In genomic region chr5:170623576-170624181, GRCh38 we compare ENCODE assay signal across 8 cellular contexts.
DNase-seq lines count a peak whose midpoint lies in the region; ATAC-seq and TF ChIP-seq lines count a peak whose summit lies in the region.

No MANE protein-coding gene starts in this region.

- H3K27ac Mint-ChIP-seq in activated CD4-positive, alpha-beta T cell treated with anti-CD3 and anti-CD28 coated beads for 36 hours = no peak overlapping the region
- no peak overlapping the region for H3K27ac Mint-ChIP-seq in stimulated activated naive B cell treated with anti-CD40 and anti-IgM and Interleukin-4, amounts not matched to agents 10 μg/mL and 1 μg/mL and 100 μg/mL, for 72 hours

- no peak overlapping the region for H3K4me3 Mint-ChIP-seq in activated CD4-positive, alpha-beta T cell treated with anti-CD3 and anti-CD28 coated beads for 36 hours
- H3K4me3 Mint-ChIP-seq in stimulated activated naive B cell treated with anti-CD40 and anti-IgM and Interleukin-4, amounts not matched to agents 10 μg/mL and 1 μg/mL and 100 μg/mL, for 72 hours = no peak overlapping the region

- no peaks in the 10 kb centered on the region for H3K9me3 ChIP-seq in adipocyte (ENCODE audit: control insufficient read depth, low read length)

- CTCF ChIA-PET in activated CD4-positive, alpha-beta T cell treated with anti-CD3 and anti-CD28 coated beads for 36 hours (lab: Charles Lee) = interaction anchor here (0.6 to 4.2 kb wide), 9 partner anchors 11 to 192 kb away, joined by 3 to 19 read pairs (median 5); no protein-coding TSS in a partner anchor

- peak; percentile 76 for DNase-seq in activated CD4-positive, alpha-beta T cell treated with anti-CD3 and anti-CD28 coated beads for 36 hours
- no peak for DNase-seq in activated CD4-positive, alpha-beta T cell treated with anti-CD3 and anti-CD28 coated beads, Interleukin-2, amount 50 U/mL, for 1 hour
- DNase-seq in NAMALWA (ENCODE audit: low spot score) = peak; percentile 45
- peak; percentile 37 for DNase-seq in adipocyte (ENCODE audit: low read depth)
- DNase-seq in islet precursor cell = peak; percentile 79
- no peak for DNase-seq in stimulated activated naive B cell treated with anti-CD40 and anti-IgM and Interleukin-4, amounts not matched to agents 10 μg/mL and 1 μg/mL and 100 μg/mL, for 72 hours

- H3K27me3 ChIP-seq in adipocyte (replicated peaks; ENCODE audit: control insufficient read depth, insufficient read depth, low read length) = peaks cover 44% of the 10 kb centered on the region

- H3K36me3 ChIP-seq in adipocyte (ENCODE audit: control insufficient read depth, insufficient read depth, low read length, severe bottlenecking) = no peaks in the 10 kb centered on the region

- intact Hi-C loops in activated CD4-positive, alpha-beta T cell treated with anti-CD3 and anti-CD28 coated beads for 36 hours (cut with DNase I, micrococcal nuclease) = loop anchor here (1.0 kb wide), 2 partner anchors 19 to 188 kb away; no protein-coding TSS in a partner anchor

- H3K4me3 ChIP-seq in adipocyte (ENCODE audit: low read length) = no peak overlapping the region

- H3K36me3 Mint-ChIP-seq in activated CD4-positive, alpha-beta T cell treated with anti-CD3 and anti-CD28 coated beads for 36 hours (ENCODE audit: low read depth) = no peaks in the 10 kb centered on the region
- H3K36me3 Mint-ChIP-seq in stimulated activated naive B cell treated with anti-CD40 and anti-IgM and Interleukin-4, amounts not matched to agents 10 μg/mL and 1 μg/mL and 100 μg/mL, for 72 hours = no peaks in the 10 kb centered on the region

- POLR2A ChIA-PET in activated CD4-positive, alpha-beta T cell treated with anti-CD3 and anti-CD28 coated beads for 36 hours (lab: Charles Lee) = no interaction called here

- H3K4me1 ChIP-seq in adipocyte (ENCODE audit: control insufficient read depth, insufficient read depth, low read length) = no peaks in the 10 kb centered on the region

- no peak for TF ChIP-seq POLR2A in GM18505 (IDR thresholded peaks at IDR 0.05; ENCODE audit: borderline replicate concordance, extremely low read depth, insufficient read depth, insufficient read length)

- H3K4me1 Mint-ChIP-seq in activated CD4-positive, alpha-beta T cell treated with anti-CD3 and anti-CD28 coated beads for 36 hours = no peaks in the 10 kb centered on the region
- no peaks in the 10 kb centered on the region for H3K4me1 Mint-ChIP-seq in stimulated activated naive B cell treated with anti-CD40 and anti-IgM and Interleukin-4, amounts not matched to agents 10 μg/mL and 1 μg/mL and 100 μg/mL, for 72 hours

- H3K9me3 Mint-ChIP-seq in activated CD4-positive, alpha-beta T cell treated with anti-CD3 and anti-CD28 coated beads for 36 hours (ENCODE audit: low read depth) = no peaks in the 10 kb centered on the region
- H3K9me3 Mint-ChIP-seq in stimulated activated naive B cell treated with anti-CD40 and anti-IgM and Interleukin-4, amounts not matched to agents 10 μg/mL and 1 μg/mL and 100 μg/mL, for 72 hours = no peaks in the 10 kb centered on the region

- peak; percentile 77 for ATAC-seq in activated CD4-positive, alpha-beta T cell treated with anti-CD3 and anti-CD28 coated beads for 36 hours
- peak; percentile 38 to 50 for ATAC-seq in stimulated activated naive B cell treated with anti-CD40 and anti-IgM and Interleukin-4, amounts not matched to agents 10 μg/mL and 1 μg/mL and 100 μg/mL, for 72 hours (replicated peaks)
- ATAC-seq in HG02642 (IDR thresholded peaks at IDR 0.05; ENCODE audit: poor library complexity, unreplicated experiment) (no peak), GM18505 (IDR thresholded peaks at IDR 0.05; ENCODE audit: unreplicated experiment) (no peak)

- H3K27me3 Mint-ChIP-seq in activated CD4-positive, alpha-beta T cell treated with anti-CD3 and anti-CD28 coated beads for 36 hours = no peaks in the 10 kb centered on the region
- H3K27me3 Mint-ChIP-seq in stimulated activated naive B cell treated with anti-CD40 and anti-IgM and Interleukin-4, amounts not matched to agents 10 μg/mL and 1 μg/mL and 100 μg/mL, for 72 hours = peaks cover 11 to 12% of the 10 kb centered on the region in 2 donors

- no peak overlapping the region for H3K9ac ChIP-seq in adipocyte (ENCODE audit: low read length)

Comparison
In these comparisons a context has a peak if more than half of its experiments do, and no peak if none do; other contexts are left out.
1. DNase-seq: peak in activated CD4-positive, alpha-beta T cell treated with anti-CD3 and anti-CD28 coated beads for 36 hours (single experiment), NAMALWA (single experiment), adipocyte (single experiment) and islet precursor cell (single experiment); none in activated CD4-positive, alpha-beta T cell treated with anti-CD3 and anti-CD28 coated beads, Interleukin-2, amount 50 U/mL, for 1 hour (single experiment) and stimulated activated naive B cell treated with anti-CD40 and anti-IgM and Interleukin-4, amounts not matched to agents 10 μg/mL and 1 μg/mL and 100 μg/mL, for 72 hours (single experiment).
2. ATAC-seq: peak in activated CD4-positive, alpha-beta T cell treated with anti-CD3 and anti-CD28 coated beads for 36 hours (single experiment) and stimulated activated naive B cell treated with anti-CD40 and anti-IgM and Interleukin-4, amounts not matched to agents 10 μg/mL and 1 μg/mL and 100 μg/mL, for 72 hours (2 of 2); none in HG02642 (single experiment) and GM18505 (single experiment).